14 cellular contexts compared by ENCODE assay signal in the genomic region with DNA sequence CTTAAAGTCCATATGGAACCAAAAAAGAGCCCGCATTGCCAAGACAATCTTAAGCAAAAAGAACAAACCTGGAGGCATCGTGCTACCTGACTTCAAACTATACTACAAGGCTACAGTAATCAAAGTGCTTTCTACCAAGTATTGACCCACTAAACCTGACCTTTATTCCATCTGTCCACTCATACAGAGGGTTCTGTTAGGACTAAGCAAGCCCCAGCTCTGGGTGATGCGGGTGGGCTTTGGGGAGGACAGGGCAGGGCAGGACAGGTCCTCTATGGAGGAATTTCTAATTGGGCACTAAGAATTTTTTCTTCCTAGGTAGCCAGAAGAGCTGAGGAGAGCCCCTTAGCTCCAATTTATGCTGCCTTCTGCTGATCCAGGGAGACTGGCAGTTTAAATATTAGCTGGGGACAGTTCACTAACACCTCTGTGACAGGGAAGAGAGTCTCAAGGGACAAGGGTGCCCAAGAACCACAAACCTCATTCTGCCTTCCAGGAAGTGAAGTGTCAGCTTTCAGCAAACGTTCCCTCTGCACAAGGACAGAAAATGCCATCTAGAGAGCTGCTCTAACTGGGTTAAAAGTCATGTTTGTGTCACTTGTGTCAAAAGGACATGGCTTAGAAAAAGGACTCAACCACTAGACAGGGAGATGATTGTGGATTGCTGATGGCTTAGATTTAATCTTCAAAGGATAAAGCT.
A peak's percentile ranks its signal among the peaks of the same experiment; 100 is the strongest.
DNase-seq lines count a peak whose midpoint lies in the region; ATAC-seq and TF ChIP-seq lines count a peak whose summit lies in the region.
"Had no signal": no experiment of that assay in that cellular context is flagged by ENCODE, and none has a peak within 500 bp of the region (broad histone marks: within the 10 kb centered on the region; RNA-seq: fewer than 3 reads in every experiment).

No MANE protein-coding gene starts in this region.

- no peaks in the 10 kb centered on the region for H4K20me1 ChIP-seq in Loucy (ENCODE audit: insufficient read depth, low read length, poor library complexity, severe bottlenecking)

- H3F3A ChIP-seq in Loucy (ENCODE audit: low read depth), result peaks cover 4% of the 10 kb centered on the region; the same call in 1 of the 2 replicates

- ATAC-seq in GM18861 (IDR thresholded peaks at IDR 0.05; ENCODE audit: unreplicated experiment) (peak; percentile 95), GM21786 (IDR thresholded peaks at IDR 0.05; ENCODE audit: unreplicated experiment) (peak; percentile 82), psoas muscle (no peak), HG03280 (IDR thresholded peaks at IDR 0.05; ENCODE audit: unreplicated experiment) (no peak)
- ATAC-seq in activated CD4-positive, CD25-positive, alpha-beta regulatory T cell treated with anti-CD3 and anti-CD28 coated beads, Interleukin-2, amount 50 U/mL, for 24 hours, result no peak

- H3K9me2 ChIP-seq in Loucy (replicated peaks; ENCODE audit: low read depth, low read length), result no peaks in the 10 kb centered on the region

- H3K79me2 ChIP-seq in Loucy (ENCODE audit: insufficient read depth, low read length), result no peaks in the 10 kb centered on the region

- intact Hi-C loops in left ventricle myocardium inferior (cut with micrococcal nuclease) (no loop called here), psoas muscle (cut with DNase I) (no loop called here), posterior cingulate gyrus (cut with DNase I) (no loop called here)

- H3K9me3 ChIP-seq in Loucy (ENCODE audit: insufficient read depth, low read depth, low read length), result no peaks in the 10 kb centered on the region
- peaks cover 3% of the 10 kb centered on the region for H3K9me3 ChIP-seq in left ventricle myocardium inferior (replicated peaks)
- H3K9me3 ChIP-seq in psoas muscle, result no peaks in the 10 kb centered on the region
- H3K9me3 ChIP-seq: esophagus muscularis mucosa, vagina had no signal

- no peak for TF ChIP-seq CTCF in Loucy (conservative IDR thresholded peaks at IDR 0.05; ENCODE audit: low read length)
- TF ChIP-seq CTCF in left ventricle myocardium inferior (IDR thresholded peaks at IDR 0.05; ENCODE audit: borderline replicate concordance), result no peak
- no peak for TF ChIP-seq CTCF in psoas muscle (IDR thresholded peaks at IDR 0.05)

- H3K27ac ChIP-seq in left ventricle myocardium inferior (replicated peaks) (peak overlapping the region; percentile 50), psoas muscle (no peak overlapping the region)
- H3K27ac ChIP-seq: esophagus muscularis mucosa, skin epidermis, vagina, VCaP had no signal

- peak overlapping the region; percentile 76 for H3K4me2 ChIP-seq in Loucy (ENCODE audit: low read depth, low read length, poor library complexity, severe bottlenecking)

- H3K27me3 ChIP-seq in Loucy (ENCODE audit: insufficient read depth, low read length, poor library complexity, severe bottlenecking) (no peaks in the 10 kb centered on the region), left ventricle myocardium inferior (ENCODE audit: low read depth) (no peaks in the 10 kb centered on the region), psoas muscle (ENCODE audit: insufficient read depth in 3 of 3, low read length in 2 of 3) (no peaks in the 10 kb centered on the region)
- H3K27me3 ChIP-seq: esophagus muscularis mucosa, vagina had no signal

- DNase-seq in left ventricle myocardium inferior (no peak), psoas muscle (no peak), posterior cingulate gyrus (no peak)
- DNase-seq: H7, NCI-H1436 had no signal

- peak overlapping the region; percentile 13; the same call in 1 of the 2 replicates for H2AFZ ChIP-seq in Loucy (ENCODE audit: low read length)

- H3K4me3 ChIP-seq in Loucy (ENCODE audit: low read length, poor library complexity, severe bottlenecking), result peak overlapping the region; percentile 63
- H3K4me3 ChIP-seq in left ventricle myocardium inferior, result no peak overlapping the region
- no peak overlapping the region for H3K4me3 ChIP-seq in psoas muscle
- H3K4me3 ChIP-seq: esophagus muscularis mucosa, skin epidermis, vagina had no signal

- no peaks in the 10 kb centered on the region for H3K36me3 ChIP-seq in Loucy (ENCODE audit: insufficient read depth, low read length)
- H3K36me3 ChIP-seq in left ventricle myocardium inferior, result no peaks in the 10 kb centered on the region
- H3K36me3 ChIP-seq in psoas muscle (ENCODE audit: insufficient read depth in 1 of 2, low read depth in 1 of 2), result no peaks in the 10 kb centered on the region
- H3K36me3 ChIP-seq: esophagus muscularis mucosa, vagina had no signal

- peaks cover 28% of the 10 kb centered on the region for H3K4me1 ChIP-seq in Loucy (ENCODE audit: insufficient read depth, low read length, poor library complexity, severe bottlenecking)
- H3K4me1 ChIP-seq in left ventricle myocardium inferior, result peaks cover 10% of the 10 kb centered on the region
- no peaks in the 10 kb centered on the region for H3K4me1 ChIP-seq in psoas muscle
- H3K4me1 ChIP-seq: esophagus muscularis mucosa, vagina had no signal

- 72 to 74% (median 73%) methylated on average over 4 of the region's 4 CpGs for WGBS in psoas muscle, 3 donors

- H3K9ac ChIP-seq in Loucy (ENCODE audit: low read depth, low read length, poor library complexity, severe bottlenecking), result peak overlapping the region; percentile 68

Comparison
In these comparisons a context has a peak if more than half of its experiments do, and no peak if none do; other contexts are left out.
1. ATAC-seq: peak in GM18861 (single experiment) and GM21786 (single experiment); none in activated CD4-positive, CD25-positive, alpha-beta regulatory T cell treated with anti-CD3 and anti-CD28 coated beads, Interleukin-2, amount 50 U/mL, for 24 hours (0 of 2), psoas muscle (0 of 4) and HG03280 (single experiment).